In genomic region chr17:9576521-9577401, GRCh38 we compare ENCODE assay signal across 1 cellular context.
TF ChIP-seq lines count a peak whose summit lies in the region.

CFAP52 (plus strand) TSS chr17:9576642; CDS start chr17:9576696, 54 bp downstream.

TF ChIP-seq in GM12878, 131 proteins besides CTCF, POLR2A, EP300 and RAD21 (continued from another document and continues in another):
- TF ChIP-seq E2F4 (IDR thresholded peaks at IDR 0.05; ENCODE audit: low read depth, low read length) (no peak), SMC3 (IDR thresholded peaks at IDR 0.05; ENCODE audit: borderline replicate concordance, low read length) (peak; percentile 40; the same call in 1 of the 2 replicates), TARDBP (IDR thresholded peaks at IDR 0.05; ENCODE audit: borderline replicate concordance) (no peak), ZBTB11 (CRISPR knock-in tag; IDR thresholded peaks at IDR 0.05) (no peak), ZBTB33 (IDR thresholded peaks at IDR 0.05) (no peak), MYC (IDR thresholded peaks at IDR 0.05; ENCODE audit: insufficient read depth, insufficient read length, insufficient replicate concordance, low read length, severe bottlenecking) (no peak), GABPA (IDR thresholded peaks at IDR 0.05; ENCODE audit: low read depth) (no peak), GATAD2B (conservative IDR thresholded peaks at IDR 0.05; ENCODE audit: low read depth) (no peak), ZBTB40 (IDR thresholded peaks at IDR 0.05; ENCODE audit: borderline replicate concordance) (no peak), FOXK2 (IDR thresholded peaks at IDR 0.05) (no peak), STAT1 (conservative IDR thresholded peaks at IDR 0.05) (no peak), CREB1 (IDR thresholded peaks at IDR 0.05; ENCODE audit: low read depth) (no peak), MTA2 (IDR thresholded peaks at IDR 0.05; ENCODE audit: low read depth) (no peak), NR2C1 (IDR thresholded peaks at IDR 0.05) (no peak), RAD51 (IDR thresholded peaks at IDR 0.05) (no peak), SMAD5 (IDR thresholded peaks at IDR 0.05; ENCODE audit: low read depth) (no peak), CBFB (IDR thresholded peaks at IDR 0.05; ENCODE audit: low read depth) (no peak), SPI1 (IDR thresholded peaks at IDR 0.05; ENCODE audit: borderline replicate concordance, insufficient read depth, low read depth, low read length) (no peak), ZBED1 (IDR thresholded peaks at IDR 0.05; ENCODE audit: borderline replicate concordance) (no peak), HDAC2 (IDR thresholded peaks at IDR 0.05) (no peak), NKRF (conservative IDR thresholded peaks at IDR 0.05) (no peak; the same call in 1 of the 2 replicates), ATF2 (IDR thresholded peaks at IDR 0.05; ENCODE audit: low read length) (no peak), EED (IDR thresholded peaks at IDR 0.05; ENCODE audit: low read depth) (no peak), SP1 (IDR thresholded peaks at IDR 0.05; ENCODE audit: low read depth, low read length) (no peak), SRF (IDR thresholded peaks at IDR 0.05; ENCODE audit: low read depth in 2 of 2, low read length in 2 of 2) (0 out of 4 replicates have a peak, but pooled peaks of 1 of the 2 experiments have one; percentile 19), WRNIP1 (IDR thresholded peaks at IDR 0.05; ENCODE audit: borderline replicate concordance, low read depth, low read length) (no peak), NBN (IDR thresholded peaks at IDR 0.05) (no peak), PAX8 (IDR thresholded peaks at IDR 0.05) (no peak), RB1 (IDR thresholded peaks at IDR 0.05; ENCODE audit: borderline replicate concordance) (no peak), TCF12 (IDR thresholded peaks at IDR 0.05; ENCODE audit: low read depth, low read length) (no peak), SREBF2 (IDR thresholded peaks at IDR 0.05; ENCODE audit: low read length) (no peak), REST (IDR thresholded peaks at IDR 0.05; ENCODE audit: low read depth, low read length) (no peak), HSF1 (IDR thresholded peaks at IDR 0.05; ENCODE audit: low read depth, low read length) (no peak), PKNOX1 (IDR thresholded peaks at IDR 0.05) (no peak), SKIL (IDR thresholded peaks at IDR 0.05; ENCODE audit: low read depth, poor library complexity, severe bottlenecking) (no peak), ZNF24 (IDR thresholded peaks at IDR 0.05) (no peak), POU2F2 (IDR thresholded peaks at IDR 0.05; ENCODE audit: borderline replicate concordance, low read depth, low read length) (no peak)
